ENCODE assay signal across 8 cellular contexts in genomic region chr19:46601318-46602224, GRCh38. TPM values are rescaled to one million over a fixed set of nuclear protein-coding genes. Genes with fewer than 3 reads are reported as not detected.
DNase-seq lines count a peak whose midpoint lies in the region; ATAC-seq lines count a peak whose summit lies in the region.

Gene CALM3, plus strand, starts transcription at chr19:46601330. Its CDS starts 105 bp downstream, at chr19:46601435.

- peak; percentile 70 for DNase-seq in activated CD4-positive, alpha-beta T cell treated with anti-CD3 and anti-CD28 coated beads, Interleukin-2, amount 10 ng/mL, durations not matched to agents 24 days and 14 days
- DNase-seq in activated CD4-positive, alpha-beta T cell treated with anti-CD3 and anti-CD28 coated beads, Interleukin-2, amount 50 U/mL, for 48 hours: no peak
- DNase-seq in SK-MEL-5 (ENCODE audit: low read depth, low spot score) (no peak), NOMO-1 treated with dmso at 0.1 percent for 144 hours (lab: John Stamatoyannopoulos, UW; ENCODE audit: unreplicated experiment) (no peak), NCI-H2081 (lab: John Stamatoyannopoulos, UW) (no peak)
- DNase-seq in natural killer cell treated with Interleukin-12 subunit alpha and Interleukin-12 subunit beta and Interleukin-15 and Interleukin-18, amount 100 ng/mL, for 72 hours (ENCODE audit: low spot score): peak; percentile 59

- intact Hi-C loops in activated CD4-positive, alpha-beta T cell treated with anti-CD3 and anti-CD28 coated beads, Interleukin-2, amount 10 ng/mL, durations not matched to agents 24 days and 14 days (cut with micrococcal nuclease): loop anchor here (2.0 to 5.0 kb wide), 4 partner anchors 15 to 699 kb away; partner anchors contain the start of genes MYPOP and ZC3H4

- no peaks in the 10 kb centered on the region for H3K27me3 Mint-ChIP-seq in activated CD4-positive, alpha-beta T cell treated with anti-CD3 and anti-CD28 coated beads, Interleukin-2, amount 10 ng/mL, durations not matched to agents 24 days and 14 days
- H3K27me3 Mint-ChIP-seq in natural killer cell treated with Interleukin-12 subunit alpha and Interleukin-12 subunit beta and Interleukin-15 and Interleukin-18, amount 100 ng/mL, for 72 hours: no peaks in the 10 kb centered on the region

- peaks cover 16% of the 10 kb centered on the region for H3K9me3 Mint-ChIP-seq in activated CD4-positive, alpha-beta T cell treated with anti-CD3 and anti-CD28 coated beads, Interleukin-2, amount 10 ng/mL, durations not matched to agents 24 days and 14 days
- H3K9me3 Mint-ChIP-seq in natural killer cell treated with Interleukin-12 subunit alpha and Interleukin-12 subunit beta and Interleukin-15 and Interleukin-18, amount 100 ng/mL, for 72 hours: no peaks in the 10 kb centered on the region

- peak within 1 kb of the TSS; percentile 100 for H3K27ac Mint-ChIP-seq in activated CD4-positive, alpha-beta T cell treated with anti-CD3 and anti-CD28 coated beads, Interleukin-2, amount 10 ng/mL, durations not matched to agents 24 days and 14 days
- peak within 1 kb of the TSS; percentile 99 for H3K27ac Mint-ChIP-seq in natural killer cell treated with Interleukin-12 subunit alpha and Interleukin-12 subunit beta and Interleukin-15 and Interleukin-18, amount 100 ng/mL, for 72 hours

- H3K36me3 Mint-ChIP-seq in activated CD4-positive, alpha-beta T cell treated with anti-CD3 and anti-CD28 coated beads, Interleukin-2, amount 10 ng/mL, durations not matched to agents 24 days and 14 days (ENCODE audit: low read depth): peaks cover 30% of the 10 kb centered on the region
- H3K36me3 Mint-ChIP-seq in natural killer cell treated with Interleukin-12 subunit alpha and Interleukin-12 subunit beta and Interleukin-15 and Interleukin-18, amount 100 ng/mL, for 72 hours: peaks cover 16% of the 10 kb centered on the region

- H3K4me3 Mint-ChIP-seq in activated CD4-positive, alpha-beta T cell treated with anti-CD3 and anti-CD28 coated beads, Interleukin-2, amount 10 ng/mL, durations not matched to agents 24 days and 14 days: peak within 1 kb of the TSS; percentile 97
- peak within 1 kb of the TSS; percentile 94 for H3K4me3 Mint-ChIP-seq in natural killer cell treated with Interleukin-12 subunit alpha and Interleukin-12 subunit beta and Interleukin-15 and Interleukin-18, amount 100 ng/mL, for 72 hours

- in situ Hi-C loops in SK-MEL-5 (cut with HindIII; ENCODE audit: low pct_unique_long_range_greater_than_20kb, low sequenced_read_pairs): no loop called here

- ATAC-seq in esophagus mucosa (no peak), HG02852 (IDR thresholded peaks at IDR 0.05; ENCODE audit: unreplicated experiment) (no peak)
- no peak for ATAC-seq in natural killer cell treated with Interleukin-12 subunit alpha and Interleukin-12 subunit beta and Interleukin-15 and Interleukin-18, amount 100 ng/mL, for 72 hours

- peaks cover 22% of the 10 kb centered on the region for H3K4me1 Mint-ChIP-seq in activated CD4-positive, alpha-beta T cell treated with anti-CD3 and anti-CD28 coated beads, Interleukin-2, amount 10 ng/mL, durations not matched to agents 24 days and 14 days
- H3K4me1 Mint-ChIP-seq in natural killer cell treated with Interleukin-12 subunit alpha and Interleukin-12 subunit beta and Interleukin-15 and Interleukin-18, amount 100 ng/mL, for 72 hours (ENCODE audit: low read depth in 2 of 2): peaks cover 31 to 35% of the 10 kb centered on the region in 2 donors

RNA-seq across cellular contexts. Expression of gene CALM3, which starts in this region (rescaled TPM):
- total RNA-seq in activated CD4-positive, alpha-beta T cell treated with anti-CD3 and anti-CD28 coated beads, Interleukin-2, amount 10 ng/mL, durations not matched to agents 24 days and 14 days: 477 and 479 TPM in 2 replicates
- 106 and 117 TPM in 2 replicates for total RNA-seq in SK-MEL-5 (2014; rRNA removed; shearing (Covaris generic))
- polyA plus RNA-seq in SK-MEL-5 (2015; cell fraction: cytosol; rRNA removed): 235 and 241 TPM in 2 replicates
- polyA plus RNA-seq in SK-MEL-5 (2015; cell fraction: nucleus; rRNA removed): 87.6 and 119 TPM in 2 replicates
- 109 TPM for total RNA-seq in esophagus mucosa
- total RNA-seq in natural killer cell treated with Interleukin-12 subunit alpha and Interleukin-12 subunit beta and Interleukin-15 and Interleukin-18, amount 100 ng/mL, for 72 hours: 100 to 1,000 TPM; 305 to 309 TPM

Comparison
In these comparisons a context has a peak if more than half of its experiments do, and no peak if none do; other contexts are left out.
1. DNase-seq: peak in activated CD4-positive, alpha-beta T cell treated with anti-CD3 and anti-CD28 coated beads, Interleukin-2, amount 10 ng/mL, durations not matched to agents 24 days and 14 days (single experiment) and natural killer cell treated with Interleukin-12 subunit alpha and Interleukin-12 subunit beta and Interleukin-15 and Interleukin-18, amount 100 ng/mL, for 72 hours (single experiment); none in activated CD4-positive, alpha-beta T cell treated with anti-CD3 and anti-CD28 coated beads, Interleukin-2, amount 50 U/mL, for 48 hours (0 of 2), SK-MEL-5 (single experiment), NOMO-1 treated with dmso at 0.1 percent for 144 hours (single experiment) and NCI-H2081 (0 of 2).